31 cellular contexts compared by ENCODE assay signal in genomic region chr1:8552820-8553397, GRCh38.
DNase-seq lines count a peak whose midpoint lies in the region; ATAC-seq, FAIRE-seq and TF ChIP-seq lines count a peak whose summit lies in the region.
"Had no signal": no experiment of that assay in that cellular context is flagged by ENCODE, and none has a peak within 500 bp of the region (broad histone marks: within the 10 kb centered on the region; RNA-seq: fewer than 3 reads in every experiment).

No MANE protein-coding gene starts in this region.

- ATAC-seq in activated T-cell treated with anti-CD3 and anti-CD28 coated beads, Interleukin-2, amount 50 U/mL, for 4 hours = no peak
- no peak for ATAC-seq in HepG2

- no peaks in the 10 kb centered on the region for H3K36me3 ChIP-seq in astrocyte (ENCODE audit: insufficient read depth, low read length)
- H3K36me3 ChIP-seq in HepG2 (replicated peaks in 1 of 2; ENCODE audit: control insufficient read depth in 1 of 2, insufficient read depth in 2 of 2, low read length in 2 of 2) = peaks cover 20 to 63% of the 10 kb centered on the region in 2 experiments
- peaks cover 3% of the 10 kb centered on the region for H3K36me3 ChIP-seq in smooth muscle cell (ENCODE audit: low read depth)

- TF ChIP-seq POLR2A in HepG2 (IDR thresholded peaks at IDR 0.05; ENCODE audit: insufficient read depth in 1 of 2, low read depth in 2 of 2, low read length in 2 of 2) = no peak

- in situ Hi-C loops in HepG2 (cut with HindIII; ENCODE audit: extremely low pct_ligation_motif_present, low pct_unique_long_range_greater_than_20kb) = loop anchor here (25.0 kb wide), 1 partner anchor 284 kb away; no protein-coding TSS in a partner anchor

- BruUV-seq in HepG2 (replicated peaks; lab: Mats Ljungman, UMichigan) = no TSS peak

- POLR2A ChIA-PET in HepG2 (lab: Yijun Ruan, JAX) = interaction anchor here (1.7 kb wide), 1 partner anchor 27 kb away, joined by 6 read pairs; no protein-coding TSS in a partner anchor

- H3K27me3 Mint-ChIP-seq in activated T-cell treated with anti-CD3 and anti-CD28 coated beads, Interleukin-2, amount 50 U/mL, for 24 hours = no peaks in the 10 kb centered on the region
- H3K27me3 Mint-ChIP-seq in activated T-cell treated with anti-CD3 and anti-CD28 coated beads, Interleukin-2, amount 50 U/mL, for 4 hours (ENCODE audit: low read depth) = no peaks in the 10 kb centered on the region
- H3K27me3 Mint-ChIP-seq in astrocyte (ENCODE audit: low read depth, unreplicated experiment) = no peaks in the 10 kb centered on the region
- H3K27me3 Mint-ChIP-seq: B cell had no signal

- CTCF ChIA-PET in HepG2 (lab: Yijun Ruan, JAX; ENCODE audit: low intra/inter-chr PET ratio, low total read pairs) = no interaction called here

- H3K4me1 Mint-ChIP-seq in activated T-cell treated with anti-CD3 and anti-CD28 coated beads, Interleukin-2, amount 50 U/mL, for 24 hours (ENCODE audit: low read depth) = peaks cover 52% of the 10 kb centered on the region
- peaks cover 20% of the 10 kb centered on the region for H3K4me1 Mint-ChIP-seq in activated T-cell treated with anti-CD3 and anti-CD28 coated beads, Interleukin-2, amount 50 U/mL, for 4 hours (ENCODE audit: low read depth)
- peaks cover 13% of the 10 kb centered on the region for H3K4me1 Mint-ChIP-seq in astrocyte (ENCODE audit: low read depth, unreplicated experiment)

- H3K4me1 ChIP-seq in astrocyte (ENCODE audit: insufficient read depth, low read length) (peaks cover 8% of the 10 kb centered on the region), HepG2 (ENCODE audit: insufficient read depth, low read length) (peaks cover 58% of the 10 kb centered on the region), smooth muscle cell (ENCODE audit: low read depth) (peaks cover 21% of the 10 kb centered on the region)

- H3K27ac ChIP-seq in astrocyte (ENCODE audit: low read depth, low read length) (no peak overlapping the region), HepG2 (ENCODE audit: extremely low read length, insufficient read depth, low read length) (peak overlapping the region; percentile 69), substantia nigra (ENCODE audit: low read depth, low read length, poor library complexity, severe bottlenecking) (peak overlapping the region; percentile 62), smooth muscle cell (ENCODE audit: low read depth) (no peak overlapping the region)
- H3K27ac ChIP-seq: esophagus muscularis mucosa, HL-60, psoas muscle, upper lobe of left lung had no signal

- no peak for TF ChIP-seq CTCF in astrocyte (IDR thresholded peaks at IDR 0.05; ENCODE audit: insufficient read depth, low read depth, low read length)
- no peak for TF ChIP-seq CTCF in HepG2 (CRISPR knock-in tag; IDR thresholded peaks at IDR 0.05)
- TF ChIP-seq CTCF in smooth muscle cell (IDR thresholded peaks at IDR 0.05; ENCODE audit: borderline replicate concordance, insufficient read depth, poor library complexity, severe bottlenecking) = no peak

- H3F3A ChIP-seq in smooth muscle cell (ENCODE audit: low read depth) = no peaks in the 10 kb centered on the region

- H3K79me2 ChIP-seq in astrocyte (ENCODE audit: insufficient read depth, low read length) (peaks cover 11% of the 10 kb centered on the region), HepG2 (ENCODE audit: insufficient read depth, low read length) (peaks cover 67% of the 10 kb centered on the region), smooth muscle cell (ENCODE audit: low read depth) (peaks cover 79% of the 10 kb centered on the region)

- H3K9ac ChIP-seq in astrocyte (ENCODE audit: low read length) = no peak overlapping the region
- H3K9ac ChIP-seq in HepG2 (ENCODE audit: insufficient read depth, low read depth, low read length) = peak overlapping the region; percentile 8; the same call in 1 of the 2 replicates
- H3K9ac ChIP-seq in smooth muscle cell (ENCODE audit: low read depth) = no peak overlapping the region

- H3K4me2 ChIP-seq in astrocyte (ENCODE audit: low read length) (no peak overlapping the region), HepG2 (ENCODE audit: low read depth, low read length) (peak overlapping the region; percentile 69), smooth muscle cell (no peak overlapping the region)

- H3K9me3 Mint-ChIP-seq in activated T-cell treated with anti-CD3 and anti-CD28 coated beads, Interleukin-2, amount 50 U/mL, for 24 hours = no peaks in the 10 kb centered on the region
- H3K9me3 Mint-ChIP-seq in activated T-cell treated with anti-CD3 and anti-CD28 coated beads, Interleukin-2, amount 50 U/mL, for 4 hours = no peaks in the 10 kb centered on the region
- no peaks in the 10 kb centered on the region for H3K9me3 Mint-ChIP-seq in astrocyte (ENCODE audit: unreplicated experiment)
- H3K9me3 Mint-ChIP-seq: natural killer cell had no signal

- H3K27ac Mint-ChIP-seq in activated T-cell treated with anti-CD3 and anti-CD28 coated beads, Interleukin-2, amount 50 U/mL, for 24 hours = peak overlapping the region; percentile 39
- peak overlapping the region; percentile 13 for H3K27ac Mint-ChIP-seq in astrocyte (ENCODE audit: unreplicated experiment)
- H3K27ac Mint-ChIP-seq: B cell, natural killer cell had no signal

- peaks cover 38% of the 10 kb centered on the region for H3K36me3 Mint-ChIP-seq in activated T-cell treated with anti-CD3 and anti-CD28 coated beads, Interleukin-2, amount 50 U/mL, for 24 hours (ENCODE audit: low read depth)
- peaks cover 5% of the 10 kb centered on the region for H3K36me3 Mint-ChIP-seq in activated T-cell treated with anti-CD3 and anti-CD28 coated beads, Interleukin-2, amount 50 U/mL, for 4 hours (ENCODE audit: insufficient read depth)
- H3K36me3 Mint-ChIP-seq in astrocyte (ENCODE audit: low read depth, unreplicated experiment) = peaks cover 12% of the 10 kb centered on the region
- H3K36me3 Mint-ChIP-seq: natural killer cell had no signal

- no peak overlapping the region for H3K4me3 ChIP-seq in astrocyte (ENCODE audit: insufficient read depth, low read depth, low read length)
- H3K4me3 ChIP-seq in HepG2 (replicated peaks in 1 of 3; ENCODE audit: insufficient read depth in 1 of 3, low read depth in 2 of 3, low read length in 3 of 3) = peak overlapping the region in 1 of 3 experiments; percentile 26; a peak in 1 of 6 replicates
- no peak overlapping the region for H3K4me3 ChIP-seq in smooth muscle cell
- H3K4me3 ChIP-seq: esophagus muscularis mucosa, psoas muscle, stomach, upper lobe of left lung had no signal

- intact Hi-C loops in HepG2 (cut with micrococcal nuclease; ENCODE audit: unreplicated experiment) = no loop called here

- H3K9me3 ChIP-seq in astrocyte (ENCODE audit: insufficient read depth, low read depth, low read length) (no peaks in the 10 kb centered on the region), HepG2 (ENCODE audit: low read length) (no peaks in the 10 kb centered on the region), smooth muscle cell (replicated peaks; ENCODE audit: low read depth) (no peaks in the 10 kb centered on the region)
- H3K9me3 ChIP-seq: esophagus muscularis mucosa, psoas muscle, stomach, upper lobe of left lung had no signal

- H2AFZ ChIP-seq in astrocyte (ENCODE audit: low read depth, low read length) (no peak overlapping the region), HepG2 (ENCODE audit: low read length) (no peak overlapping the region), smooth muscle cell (ENCODE audit: low read depth) (no peak overlapping the region)

- H4K20me1 ChIP-seq in astrocyte (ENCODE audit: insufficient read depth, low read length) (peaks cover 13% of the 10 kb centered on the region), HepG2 (ENCODE audit: insufficient read depth, low read length) (peaks cover 21% of the 10 kb centered on the region), smooth muscle cell (ENCODE audit: low read depth) (peaks cover 72% of the 10 kb centered on the region)

- H3K27me3 ChIP-seq in astrocyte (ENCODE audit: insufficient read depth, low read length) = no peaks in the 10 kb centered on the region
- no peaks in the 10 kb centered on the region for H3K27me3 ChIP-seq in HepG2 (ENCODE audit: control insufficient read depth in 1 of 2, insufficient read depth in 2 of 2, low read length in 2 of 2)
- H3K27me3 ChIP-seq in smooth muscle cell (ENCODE audit: low read depth) = no peaks in the 10 kb centered on the region
- H3K27me3 ChIP-seq: esophagus muscularis mucosa, stomach, upper lobe of left lung had no signal

- FAIRE-seq in astrocyte (lab: Jason Lieb, UNC) (no peak), HepG2 (lab: Jason Lieb, UNC) (no peak)
- FAIRE-seq: GM18507, small intestine had no signal

- 97% methylated on average over 18 of the region's 21 CpGs for WGBS in HepG2 (ENCODE audit: low lambda C conversion rate)
- WGBS in smooth muscle cell (ENCODE audit: low lambda C conversion rate) = 96% methylated on average over 21 of the region's 21 CpGs

- no peak for DNase-seq in activated T-cell treated with anti-CD3 and anti-CD28 coated beads, Interleukin-2, amount 50 U/mL, for 24 hours
- DNase-seq in activated T-cell treated with anti-CD3 and anti-CD28 coated beads, Interleukin-2, amount 50 U/mL, for 4 hours = no peak
- DNase-seq in astrocyte (ENCODE audit: low read depth) (no peak), HepG2 (ENCODE audit: low spot score) (no peak), substantia nigra (lab: John Stamatoyannopoulos, UW) (peak in 8 of 49 donors; percentile 3 to 25 (median 15)), HuH-7 (ENCODE audit: low spot score) (no peak), HT-29 (ENCODE audit: low spot score) (no peak), smooth muscle cell (lab: John Stamatoyannopoulos, UW; ENCODE audit: unreplicated experiment) (no peak)
- DNase-seq: 8988T; activated CD4-positive, alpha-beta T cell treated with anti-CD3 and anti-CD28 coated beads, Interleukin-2, amount 50 U/mL, for 1 hour; activated CD8-positive, alpha-beta memory T cell treated with anti-CD3 and anti-CD28 coated beads, Interleukin-2, amount 50 U/mL, for 48 hours; activated gamma-delta T cell treated with Interleukin-2 at 50 U/mL for 16 hours; amniotic stem cell; central memory CD4-positive, alpha-beta T cell; COR-L47; effector CD8-positive, alpha-beta T cell; KG1; natural killer cell; NCI-H187; NCI-H2227 treated with DMSO at 0.1 percent for 48 hours; NCI-H82; psoas muscle; SIG-M5; small intestine; stimulated activated CD4-positive, alpha-beta T cell treated with anti-CD3 and anti-CD28 coated beads, Interleukin-2, amount 100 ng/mL, for 48 hours; stomach had no signal

- no peak for TF ChIP-seq RAD21 in HepG2 (CRISPR knock-in tag; IDR thresholded peaks at IDR 0.05)

- no peak overlapping the region for H3K4me3 Mint-ChIP-seq in activated T-cell treated with anti-CD3 and anti-CD28 coated beads, Interleukin-2, amount 50 U/mL, for 24 hours
- H3K4me3 Mint-ChIP-seq in activated T-cell treated with anti-CD3 and anti-CD28 coated beads, Interleukin-2, amount 50 U/mL, for 4 hours = no peak overlapping the region
- no peak overlapping the region for H3K4me3 Mint-ChIP-seq in astrocyte (ENCODE audit: unreplicated experiment)
- H3K4me3 Mint-ChIP-seq: B cell, natural killer cell had no signal

- no peak for TF ChIP-seq EP300 in HepG2 (IDR thresholded peaks at IDR 0.05; ENCODE audit: low read depth in 2 of 2, low read length in 2 of 2)
- TF ChIP-seq EP300 in HepG2 (CRISPR knock-in tag; IDR thresholded peaks at IDR 0.05; ENCODE audit: borderline replicate concordance) = no peak

Comparison
In these comparisons a context has a peak if more than half of its experiments do, and no peak if none do; other contexts are left out.
1. H3K27ac ChIP-seq: peak in HepG2 (single experiment) and substantia nigra (single experiment); none in astrocyte (single experiment) and smooth muscle cell (single experiment).